ENCODE assay signal across 1 cellular context in genomic region chr19:45297674-45298073, GRCh38.
A peak's percentile ranks its signal among the peaks of the same experiment; 100 is the strongest.
TF ChIP-seq lines count a peak whose summit lies in the region.

No MANE protein-coding gene starts in this region.

TF ChIP-seq in K562, 482 proteins besides CTCF, POLR2A, EP300 and RAD21:
- TF ChIP-seq MCM5 (IDR thresholded peaks at IDR 0.05; ENCODE audit: low read depth), result no peak
- no peak for TF ChIP-seq ZNF609 (CRISPR knock-in tag; IDR thresholded peaks at IDR 0.05; ENCODE audit: borderline replicate concordance)
- TF ChIP-seq ARID3B (CRISPR knock-in tag; IDR thresholded peaks at IDR 0.05; ENCODE audit: borderline replicate concordance), result no peak
- 0 out of 2 replicates have a peak, but pooled peaks have one; percentile 25 for TF ChIP-seq POLR2G (IDR thresholded peaks at IDR 0.05; ENCODE audit: low read depth, low read length)
- TF ChIP-seq HNRNPK (IDR thresholded peaks at IDR 0.05; ENCODE audit: low read depth, low read length, poor library complexity, severe bottlenecking), result no peak
- no peak for TF ChIP-seq ZNF592 (IDR thresholded peaks at IDR 0.05)
- no peak for TF ChIP-seq STAT5B (CRISPR knock-in tag; IDR thresholded peaks at IDR 0.05)
- TF ChIP-seq PCBP1 (IDR thresholded peaks at IDR 0.05; ENCODE audit: low read depth, low read length, poor library complexity, severe bottlenecking), result peak; percentile 36
- no peak for TF ChIP-seq SNAPC5 (CRISPR knock-in tag; IDR thresholded peaks at IDR 0.05)
- TF ChIP-seq ZNF589 (CRISPR knock-in tag; IDR thresholded peaks at IDR 0.05; ENCODE audit: low read depth), result no peak
- TF ChIP-seq CHD4 (IDR thresholded peaks at IDR 0.05; ENCODE audit: insufficient read depth, insufficient replicate concordance, low read depth, low read length, poor library complexity, severe bottlenecking), result no peak
- TF ChIP-seq ZNF232 (CRISPR knock-in tag; IDR thresholded peaks at IDR 0.05), result no peak
- no peak for TF ChIP-seq NR3C1 (CRISPR knock-in tag; IDR thresholded peaks at IDR 0.05)
- no peak for TF ChIP-seq NCOA4 (IDR thresholded peaks at IDR 0.05; ENCODE audit: partially characterized antibody)
